8 cellular contexts compared by ENCODE assay signal in genomic region chr11:537622-538430, GRCh38. TPM values are rescaled to one million over a fixed set of nuclear protein-coding genes. Genes with fewer than 3 reads are reported as not detected.
DNase-seq lines count a peak whose midpoint lies in the region; ATAC-seq and TF ChIP-seq lines count a peak whose summit lies in the region.

No MANE protein-coding gene starts in this region.

- DNase-seq in activated CD8-positive, alpha-beta memory T cell treated with anti-CD3 and anti-CD28 coated beads, Interleukin-2, amount 10 ng/mL, durations not matched to agents 7 days and 5 days = peak; percentile 40
- no peak for DNase-seq in activated CD8-positive, alpha-beta memory T cell treated with anti-CD3 and anti-CD28 coated beads for 24 hours
- DNase-seq in ascending aorta (ENCODE audit: low spot score in 2 of 2) = no peak
- peak in 1 of 2 donors; percentile 30 for DNase-seq in left lung
- DNase-seq in NAMALWA (ENCODE audit: low spot score) = no peak
- DNase-seq in NOMO-1 (lab: John Stamatoyannopoulos, UW; ENCODE audit: unreplicated experiment in 2 of 2) = no peak

- peaks cover 13 to 26% of the 10 kb centered on the region in 2 donors for H3K4me1 ChIP-seq in ascending aorta
- H3K4me1 ChIP-seq in left lung = peaks cover 14 to 46% of the 10 kb centered on the region in 2 donors
- peaks cover 23% of the 10 kb centered on the region for H3K4me1 ChIP-seq in thymus (ENCODE audit: control insufficient read depth, insufficient read depth, low read length)

- CTCF ChIA-PET in activated CD8-positive, alpha-beta memory T cell treated with anti-CD3 and anti-CD28 coated beads, Interleukin-2, amount 10 ng/mL, durations not matched to agents 7 days and 5 days (lab: Charles Lee) = interaction anchor here (1.1 to 1.3 kb wide), 3 partner anchors 15 to 40 kb away, joined by 3 to 5 read pairs (median 3); no protein-coding TSS in a partner anchor

- intact Hi-C loops in ascending aorta (cut with DNase I) (no loop called here), left lung (cut with DNase I) (no loop called here)

- 47% methylated on average over 19 of the region's 19 CpGs for WGBS in thymus

- H3K9me3 ChIP-seq in ascending aorta (no peaks in the 10 kb centered on the region), left lung (no peaks in the 10 kb centered on the region), thymus (ENCODE audit: control insufficient read depth) (no peaks in the 10 kb centered on the region)

- H3K4me1 Mint-ChIP-seq in activated CD8-positive, alpha-beta memory T cell treated with anti-CD3 and anti-CD28 coated beads, Interleukin-2, amount 10 ng/mL, durations not matched to agents 7 days and 5 days = peaks cover 22% of the 10 kb centered on the region

- peak overlapping the region; percentile 43 to 94 for H3K4me3 ChIP-seq in ascending aorta
- H3K4me3 ChIP-seq in left lung = peak overlapping the region; percentile 12 to 88
- peak overlapping the region; percentile 88 for H3K4me3 ChIP-seq in thymus (ENCODE audit: low read length)

- peak overlapping the region; percentile 81 for H3K4me3 Mint-ChIP-seq in activated CD8-positive, alpha-beta memory T cell treated with anti-CD3 and anti-CD28 coated beads, Interleukin-2, amount 10 ng/mL, durations not matched to agents 7 days and 5 days

- peaks cover 4 to 8% of the 10 kb centered on the region in 2 donors for H3K36me3 ChIP-seq in ascending aorta
- peaks cover 0 to 9% of the 10 kb centered on the region in 2 donors for H3K36me3 ChIP-seq in left lung
- peaks cover 9% of the 10 kb centered on the region for H3K36me3 ChIP-seq in thymus (ENCODE audit: control insufficient read depth, insufficient read depth)

- no peak overlapping the region for H3K27ac ChIP-seq in ascending aorta
- H3K27ac ChIP-seq in left lung = peak overlapping the region in 1 of 2 donors; percentile 86
- H3K27ac ChIP-seq in thymus (ENCODE audit: low read depth) = no peak overlapping the region

- peak overlapping the region; percentile 19 for H3K27ac Mint-ChIP-seq in activated CD8-positive, alpha-beta memory T cell treated with anti-CD3 and anti-CD28 coated beads, Interleukin-2, amount 10 ng/mL, durations not matched to agents 7 days and 5 days

- peaks cover 2% of the 10 kb centered on the region for H3K36me3 Mint-ChIP-seq in activated CD8-positive, alpha-beta memory T cell treated with anti-CD3 and anti-CD28 coated beads, Interleukin-2, amount 10 ng/mL, durations not matched to agents 7 days and 5 days

- no peaks in the 10 kb centered on the region for H3K9me3 Mint-ChIP-seq in activated CD8-positive, alpha-beta memory T cell treated with anti-CD3 and anti-CD28 coated beads, Interleukin-2, amount 10 ng/mL, durations not matched to agents 7 days and 5 days (ENCODE audit: low read depth)

- H3K27me3 Mint-ChIP-seq in activated CD8-positive, alpha-beta memory T cell treated with anti-CD3 and anti-CD28 coated beads, Interleukin-2, amount 10 ng/mL, durations not matched to agents 7 days and 5 days = no peaks in the 10 kb centered on the region

- H3K27me3 ChIP-seq in ascending aorta = no peaks in the 10 kb centered on the region
- peaks cover 0 to 29% of the 10 kb centered on the region in 2 donors for H3K27me3 ChIP-seq in left lung
- peaks cover 19% of the 10 kb centered on the region for H3K27me3 ChIP-seq in thymus (ENCODE audit: control insufficient read depth, insufficient read depth)

- ATAC-seq in activated CD8-positive, alpha-beta memory T cell treated with anti-CD3 and anti-CD28 coated beads, Interleukin-2, amount 10 ng/mL, durations not matched to agents 7 days and 5 days = no peak
- no peak for ATAC-seq in left lung
- no peak for ATAC-seq in GM19395 (IDR thresholded peaks at IDR 0.05; ENCODE audit: unreplicated experiment)

- no peak for TF ChIP-seq CTCF in ascending aorta (IDR thresholded peaks at IDR 0.05)
- TF ChIP-seq CTCF in left lung (IDR thresholded peaks at IDR 0.05) = no peak

RNA-seq across cellular contexts. Expression of gene LRRC56, which starts 0.5 kb away (rescaled TPM):
- total RNA-seq in activated CD8-positive, alpha-beta memory T cell treated with anti-CD3 and anti-CD28 coated beads, Interleukin-2, amount 10 ng/mL, durations not matched to agents 7 days and 5 days = 1 to 10 TPM; 1.7 to 2.1 TPM
- total RNA-seq in ascending aorta = not detected
- 1 to 10 TPM; 1.8 to 3.1 TPM for total RNA-seq in left lung
- 2.4 TPM for polyA plus RNA-seq in thymus

RNA-seq across cellular contexts. Expression of gene HRAS, which starts 2.5 kb away (rescaled TPM):
- 10 to 100 TPM; 50.7 to 53.8 TPM for total RNA-seq in activated CD8-positive, alpha-beta memory T cell treated with anti-CD3 and anti-CD28 coated beads, Interleukin-2, amount 10 ng/mL, durations not matched to agents 7 days and 5 days
- total RNA-seq in ascending aorta (21.6 TPM), left lung (10 to 100 TPM; 43.2 to 52.4 TPM)
- 145 TPM for polyA plus RNA-seq in thymus

RNA-seq across cellular contexts. Expression of gene LMNTD2, which starts 22.7 kb away (rescaled TPM):
- 1 to 10 TPM in 1 of 2 experiments, under 1 TPM in 1; 0.23 to 1.3 TPM for total RNA-seq in activated CD8-positive, alpha-beta memory T cell treated with anti-CD3 and anti-CD28 coated beads, Interleukin-2, amount 10 ng/mL, durations not matched to agents 7 days and 5 days
- total RNA-seq in ascending aorta (1.1 TPM), left lung (1 to 10 TPM; 4.1 to 4.5 TPM)
- 5.8 TPM for polyA plus RNA-seq in thymus

RNA-seq across cellular contexts. Expression of gene RASSF7, which starts 22.9 kb away (rescaled TPM):
- total RNA-seq in activated CD8-positive, alpha-beta memory T cell treated with anti-CD3 and anti-CD28 coated beads, Interleukin-2, amount 10 ng/mL, durations not matched to agents 7 days and 5 days = 10 to 100 TPM; 20.8 to 32.1 TPM
- total RNA-seq in ascending aorta (3.5 TPM), left lung (10 to 100 TPM; 42.1 to 57.2 TPM)
- 51.2 TPM for polyA plus RNA-seq in thymus

RNA-seq across cellular contexts. Expression of gene RNH1, which starts 30.8 kb away (rescaled TPM):
- total RNA-seq in activated CD8-positive, alpha-beta memory T cell treated with anti-CD3 and anti-CD28 coated beads, Interleukin-2, amount 10 ng/mL, durations not matched to agents 7 days and 5 days = 100 to 1,000 TPM in 1 of 2 experiments, 10 to 100 TPM in 1; 98.4 to 113 TPM
- total RNA-seq in ascending aorta = 649 TPM
- total RNA-seq in left lung = 100 to 1,000 TPM; 185 to 243 TPM
- 114 TPM for polyA plus RNA-seq in thymus
